8 cellular contexts compared by ENCODE assay signal in genomic region chr1:30191154-30191702, GRCh38.
DNase-seq lines count a peak whose midpoint lies in the region; ATAC-seq and TF ChIP-seq lines count a peak whose summit lies in the region.

No MANE protein-coding gene starts in this region.

- H3K27me3 ChIP-seq in CD8-positive, alpha-beta T cell (ENCODE audit: insufficient read depth, low read length) = no peaks in the 10 kb centered on the region
- no peaks in the 10 kb centered on the region for H3K27me3 ChIP-seq in naive thymus-derived CD4-positive, alpha-beta T cell (ENCODE audit: control insufficient read depth in 2 of 2, insufficient read depth in 2 of 2, low read length in 2 of 2)

- no peak overlapping the region for H3K4me3 ChIP-seq in CD8-positive, alpha-beta T cell (ENCODE audit: low read depth, low read length)
- H3K4me3 ChIP-seq in naive thymus-derived CD4-positive, alpha-beta T cell (ENCODE audit: low read length) = no peak overlapping the region

- POLR2A ChIA-PET in CD8-positive, alpha-beta T cell (lab: Charles Lee) = interaction anchor here (0.5 kb wide), 1 partner anchor 60 kb away, joined by 3 read pairs; no protein-coding TSS in a partner anchor
- POLR2A ChIA-PET in naive thymus-derived CD4-positive, alpha-beta T cell (lab: Charles Lee) = no interaction called here

- peaks cover 12% of the 10 kb centered on the region for H3K27me3 Mint-ChIP-seq in CD8-positive, alpha-beta T cell (ENCODE audit: low read depth)
- peaks cover 0 to 42% (median 32%) of the 10 kb centered on the region in 5 donors for H3K27me3 Mint-ChIP-seq in naive thymus-derived CD4-positive, alpha-beta T cell

- no peaks in the 10 kb centered on the region for H3K36me3 ChIP-seq in CD8-positive, alpha-beta T cell (ENCODE audit: insufficient read depth, low read length)
- no peaks in the 10 kb centered on the region for H3K36me3 ChIP-seq in naive thymus-derived CD4-positive, alpha-beta T cell (ENCODE audit: control insufficient read depth in 2 of 3, insufficient read depth in 3 of 3, low read length in 3 of 3)

- H3K4me3 Mint-ChIP-seq in CD8-positive, alpha-beta T cell = no peak overlapping the region
- H3K4me3 Mint-ChIP-seq in naive thymus-derived CD4-positive, alpha-beta T cell = peak overlapping the region in 1 of 10 donors; percentile 35

- H3K9me3 Mint-ChIP-seq in CD8-positive, alpha-beta T cell = no peaks in the 10 kb centered on the region
- peaks cover 0 to 2% (median 0%) of the 10 kb centered on the region in 11 donors for H3K9me3 Mint-ChIP-seq in naive thymus-derived CD4-positive, alpha-beta T cell

- no peaks in the 10 kb centered on the region for H3K36me3 Mint-ChIP-seq in CD8-positive, alpha-beta T cell
- no peaks in the 10 kb centered on the region for H3K36me3 Mint-ChIP-seq in naive thymus-derived CD4-positive, alpha-beta T cell

- CTCF ChIA-PET in CD8-positive, alpha-beta T cell (lab: Charles Lee) = no interaction called here
- CTCF ChIA-PET in naive thymus-derived CD4-positive, alpha-beta T cell (lab: Charles Lee) = no interaction called here

- peaks cover 7% of the 10 kb centered on the region for H3K4me1 ChIP-seq in CD8-positive, alpha-beta T cell (ENCODE audit: insufficient read depth, low read length)
- peaks cover 0 to 17% of the 10 kb centered on the region in 2 donors for H3K4me1 ChIP-seq in naive thymus-derived CD4-positive, alpha-beta T cell (ENCODE audit: control insufficient read depth in 2 of 2, insufficient read depth in 2 of 2, low read length in 2 of 2)

- H3K9me3 ChIP-seq in CD8-positive, alpha-beta T cell (ENCODE audit: low read length) = no peaks in the 10 kb centered on the region
- H3K9me3 ChIP-seq in naive thymus-derived CD4-positive, alpha-beta T cell (ENCODE audit: control insufficient read depth in 2 of 3, low read length in 3 of 3) = no peaks in the 10 kb centered on the region

- ATAC-seq in CD8-positive, alpha-beta T cell = peak; percentile 73
- ATAC-seq in naive thymus-derived CD4-positive, alpha-beta T cell = peak; percentile 86
- no peak for ATAC-seq in HG03095 (IDR thresholded peaks at IDR 0.05; ENCODE audit: unreplicated experiment)

- intact Hi-C loops in CD8-positive, alpha-beta T cell (cut with DNase I, micrococcal nuclease) = no loop called here
- intact Hi-C loops in naive thymus-derived CD4-positive, alpha-beta T cell (cut with micrococcal nuclease) = no loop called here

- peak in 5 of 7 experiments; percentile 0 to 47 (median 27) for DNase-seq in CD8-positive, alpha-beta T cell
- DNase-seq in NCI-H69 (lab: John Stamatoyannopoulos, UW) (peak; percentile 9), amniotic epithelial cell (ENCODE audit: low read depth) (peak; percentile 15), midbrain (lab: John Stamatoyannopoulos, UW) (no peak), globus pallidus (ENCODE audit: low spot score) (no peak), COLO668 (lab: John Stamatoyannopoulos, UW; ENCODE audit: unreplicated experiment) (no peak)
- DNase-seq in naive thymus-derived CD4-positive, alpha-beta T cell = peak in 1 of 9 donors; percentile 24

- H3K27ac Mint-ChIP-seq in CD8-positive, alpha-beta T cell = no peak overlapping the region
- peak overlapping the region in 1 of 9 donors; percentile 85 for H3K27ac Mint-ChIP-seq in naive thymus-derived CD4-positive, alpha-beta T cell

- no peak overlapping the region for H3K27ac ChIP-seq in CD8-positive, alpha-beta T cell (ENCODE audit: low read depth, low read length)
- H3K27ac ChIP-seq in naive thymus-derived CD4-positive, alpha-beta T cell (ENCODE audit: low read depth, low read length) = no peak overlapping the region

- no peak for TF ChIP-seq CTCF in CD8-positive, alpha-beta T cell (IDR thresholded peaks at IDR 0.05)

- H3K4me1 Mint-ChIP-seq in CD8-positive, alpha-beta T cell (ENCODE audit: low read depth) = peaks cover 7% of the 10 kb centered on the region
- peaks cover 0 to 41% (median 0%) of the 10 kb centered on the region in 7 donors for H3K4me1 Mint-ChIP-seq in naive thymus-derived CD4-positive, alpha-beta T cell

Comparison
In these comparisons a context has a peak if more than half of its experiments do, and no peak if none do; other contexts are left out.
1. DNase-seq: peak in CD8-positive, alpha-beta T cell (5 of 7), NCI-H69 (single experiment) and amniotic epithelial cell (single experiment); none in midbrain (single experiment), globus pallidus (single experiment) and COLO668 (single experiment).